ENCODE assay signal across 1 cellular context in genomic region chr9:128552153-128552743, GRCh38.
TF ChIP-seq lines count a peak whose summit lies in the region.

TSS of gene SPTAN1 (plus strand) at chr9:128552587. CDS start at chr9:128566741, 14,154 bp downstream.

TF ChIP-seq in HepG2, 621 proteins besides CTCF, POLR2A, EP300 and RAD21 (continued from another document and continues in another):
- TF ChIP-seq PRDM4 (CRISPR knock-in tag; IDR thresholded peaks at IDR 0.05; ENCODE audit: borderline replicate concordance) (no peak), KAT2B (IDR thresholded peaks at IDR 0.05; ENCODE audit: borderline replicate concordance, low read depth, low read length) (no peak), NFATC3 (CRISPR knock-in tag; IDR thresholded peaks at IDR 0.05) (no peak), MTF2 (CRISPR knock-in tag; IDR thresholded peaks at IDR 0.05; ENCODE audit: borderline replicate concordance) (no peak), ZNF672 (CRISPR knock-in tag; IDR thresholded peaks at IDR 0.05) (no peak), ZNF570 (CRISPR knock-in tag; IDR thresholded peaks at IDR 0.05; ENCODE audit: borderline replicate concordance) (no peak), TSC22D2 (CRISPR knock-in tag; IDR thresholded peaks at IDR 0.05; ENCODE audit: borderline replicate concordance) (peak; percentile 92), RCOR2 (CRISPR knock-in tag; IDR thresholded peaks at IDR 0.05) (no peak), WIZ (CRISPR knock-in tag; IDR thresholded peaks at IDR 0.05) (no peak), ARNT2 (CRISPR knock-in tag; IDR thresholded peaks at IDR 0.05; ENCODE audit: low read depth) (no peak), DMTF1 (CRISPR knock-in tag; IDR thresholded peaks at IDR 0.05) (no peak), IRF1 (CRISPR knock-in tag; IDR thresholded peaks at IDR 0.05; ENCODE audit: low read depth) (no peak), PLSCR1 (CRISPR knock-in tag; IDR thresholded peaks at IDR 0.05; ENCODE audit: borderline replicate concordance) (no peak), SIN3B (IDR thresholded peaks at IDR 0.05; ENCODE audit: low read length) (no peak), SAP130 (CRISPR knock-in tag; IDR thresholded peaks at IDR 0.05; ENCODE audit: low read depth) (peak; percentile 31), TFDP1 (CRISPR knock-in tag; IDR thresholded peaks at IDR 0.05; ENCODE audit: borderline replicate concordance) (no peak; the same call in 1 of the 2 replicates), PAF1 (CRISPR knock-in tag; IDR thresholded peaks at IDR 0.05) (no peak), PAX8 (CRISPR knock-in tag; IDR thresholded peaks at IDR 0.05; ENCODE audit: borderline replicate concordance) (no peak), SIN3A (IDR thresholded peaks at IDR 0.05; ENCODE audit: borderline replicate concordance, low read depth, low read length) (peak; percentile 51; the same call in 1 of the 2 replicates), IRX3 (CRISPR knock-in tag; IDR thresholded peaks at IDR 0.05; ENCODE audit: borderline replicate concordance, low read depth) (no peak), ARID2 (CRISPR knock-in tag; IDR thresholded peaks at IDR 0.05; ENCODE audit: borderline replicate concordance) (no peak), PITX1 (CRISPR knock-in tag; IDR thresholded peaks at IDR 0.05) (no peak), CSRNP1 (CRISPR knock-in tag; IDR thresholded peaks at IDR 0.05) (no peak), NONO (IDR thresholded peaks at IDR 0.05) (no peak), NONO (CRISPR knock-in tag; conservative IDR thresholded peaks at IDR 0.05) (peak; percentile 53), KDM6A (CRISPR knock-in tag; IDR thresholded peaks at IDR 0.05; ENCODE audit: low read depth) (no peak), SMAD3 (CRISPR knock-in tag; IDR thresholded peaks at IDR 0.05) (peak; percentile 16; the same call in 1 of the 2 replicates), RNF219 (CRISPR knock-in tag; IDR thresholded peaks at IDR 0.05) (no peak), THAP8 (CRISPR knock-in tag; IDR thresholded peaks at IDR 0.05; ENCODE audit: borderline replicate concordance) (0 out of 2 replicates have a peak, but pooled peaks have one; percentile 65), RFXANK (CRISPR knock-in tag; IDR thresholded peaks at IDR 0.05) (no peak), ADNP (CRISPR knock-in tag; IDR thresholded peaks at IDR 0.05) (no peak), HOXA3 (CRISPR knock-in tag; IDR thresholded peaks at IDR 0.05) (peak; percentile 40; the same call in 1 of the 2 replicates), ZNF770 (CRISPR knock-in tag; IDR thresholded peaks at IDR 0.05) (0 out of 2 replicates have a peak, but pooled peaks have one; percentile 75), ZNF205 (CRISPR knock-in tag; IDR thresholded peaks at IDR 0.05) (no peak), FOSL1 (CRISPR knock-in tag; IDR thresholded peaks at IDR 0.05; ENCODE audit: borderline replicate concordance) (no peak), POLR2G (IDR thresholded peaks at IDR 0.05; ENCODE audit: low read depth, low read length) (peak; percentile 98), FOXA1 (IDR thresholded peaks at IDR 0.05) (no peak), FOXA1 (CRISPR knock-in tag; IDR thresholded peaks at IDR 0.05) (no peak), POLR2AphosphoS5 (IDR thresholded peaks at IDR 0.05; ENCODE audit: low read depth, low read length) (peak; percentile 97), YEATS4 (CRISPR knock-in tag; IDR thresholded peaks at IDR 0.05; ENCODE audit: borderline replicate concordance) (peak; percentile 37; the same call in 1 of the 2 replicates), ZNF800 (CRISPR knock-in tag; IDR thresholded peaks at IDR 0.05) (no peak), ZSCAN21 (CRISPR knock-in tag; IDR thresholded peaks at IDR 0.05; ENCODE audit: borderline replicate concordance) (peak; percentile 33; the same call in 1 of the 2 replicates), ZFYVE20 (CRISPR knock-in tag; IDR thresholded peaks at IDR 0.05; ENCODE audit: borderline replicate concordance, low read depth) (no peak), HMGXB4 (CRISPR knock-in tag; IDR thresholded peaks at IDR 0.05; ENCODE audit: borderline replicate concordance in 1 of 2, low read depth in 1 of 2) (peak in 1 of 2 experiments; percentile 27; a peak in 1 of 4 replicates), HNRNPK (IDR thresholded peaks at IDR 0.05; ENCODE audit: low read depth, low read length, poor library complexity, severe bottlenecking) (peak; percentile 82), KLF13 (CRISPR knock-in tag; IDR thresholded peaks at IDR 0.05) (no peak), ZNF674 (CRISPR knock-in tag; IDR thresholded peaks at IDR 0.05; ENCODE audit: low read depth) (no peak), DR1 (CRISPR knock-in tag; IDR thresholded peaks at IDR 0.05) (no peak; the same call in 1 of the 2 replicates)
